Comparison of ENCODE assay signal across 17 cellular contexts in genomic region chr13:53694814-53695533, GRCh38.
A peak's percentile ranks its signal among the peaks of the same experiment; 100 is the strongest.
DNase-seq lines count a peak whose midpoint lies in the region; ATAC-seq and TF ChIP-seq lines count a peak whose summit lies in the region.
"Had no signal": no experiment of that assay in that cellular context is flagged by ENCODE, and none has a peak within 500 bp of the region (broad histone marks: within the 10 kb centered on the region; RNA-seq: fewer than 3 reads in every experiment).

No MANE protein-coding gene starts in this region.

- DNase-seq in NCI-H526 (lab: John Stamatoyannopoulos, UW) (peak; percentile 37 to 57), nephron progenitor cell (no peak), GM10248 (ENCODE audit: extremely low spot score) (no peak)
- DNase-seq in activated naive CD4-positive, alpha-beta T cell (lab: John Stamatoyannopoulos, UW) = no peak
- no peak for DNase-seq in naive thymus-derived CD8-positive, alpha-beta T cell
- DNase-seq: CD4-positive, alpha-beta T cell; H7; Karpas-422; NCI-H1417; NCI-H1930; NCI-H2171; OCI-M1; RPMI8226; SJCRH30 had no signal

- no peak for ATAC-seq in naive thymus-derived CD8-positive, alpha-beta T cell
- no peak for ATAC-seq in GM18870 (IDR thresholded peaks at IDR 0.05; ENCODE audit: unreplicated experiment)

- H3K36me3 Mint-ChIP-seq in brain (peaks cover 4% of the 10 kb centered on the region), nephron progenitor cell (ENCODE audit: low read depth) (no peaks in the 10 kb centered on the region)
- peaks cover 0 to 5% (median 0%) of the 10 kb centered on the region in 3 donors for H3K36me3 Mint-ChIP-seq in naive thymus-derived CD8-positive, alpha-beta T cell

- POLR2A ChIA-PET in GM10248 (lab: Yijun Ruan, JAX) = no interaction called here
- POLR2A ChIA-PET in naive thymus-derived CD8-positive, alpha-beta T cell (lab: Charles Lee) = no interaction called here

- H3K27me3 Mint-ChIP-seq in brain (peaks cover 3% of the 10 kb centered on the region), nephron progenitor cell (ENCODE audit: low read depth, poor library complexity) (no peaks in the 10 kb centered on the region)
- H3K27me3 Mint-ChIP-seq in naive thymus-derived CD8-positive, alpha-beta T cell = no peaks in the 10 kb centered on the region
- H3K27me3 Mint-ChIP-seq: B cell; CD4-positive, alpha-beta T cell had no signal

- H3K4me3 Mint-ChIP-seq in brain (no peak overlapping the region), nephron progenitor cell (no peak overlapping the region)
- H3K4me3 Mint-ChIP-seq in naive thymus-derived CD8-positive, alpha-beta T cell = no peak overlapping the region
- H3K4me3 Mint-ChIP-seq: B cell; CD4-positive, alpha-beta T cell had no signal

- TF ChIP-seq CTCF in brain (conservative IDR thresholded peaks at IDR 0.05) = peak in 1 of 2 experiments; percentile 39
- no peak for TF ChIP-seq CTCF in nephron progenitor cell (IDR thresholded peaks at IDR 0.05)
- no peak for TF ChIP-seq CTCF in GM10248 (IDR thresholded peaks at IDR 0.05; ENCODE audit: control extremely low read depth, extremely low read depth, low read depth, missing control alignments)

- CTCF ChIA-PET in GM10248 (lab: Yijun Ruan, JAX) = interaction anchor here (1.4 kb wide), 1 partner anchor 15 kb away, joined by 5 read pairs; no protein-coding TSS in a partner anchor

- H3K4me1 Mint-ChIP-seq in brain = peaks cover 14% of the 10 kb centered on the region
- peaks cover 6% of the 10 kb centered on the region for H3K4me1 Mint-ChIP-seq in nephron progenitor cell
- no peaks in the 10 kb centered on the region for H3K4me1 Mint-ChIP-seq in naive thymus-derived CD8-positive, alpha-beta T cell
- H3K4me1 Mint-ChIP-seq: B cell had no signal

- H3K27ac Mint-ChIP-seq in brain (peak overlapping the region in 3 of 5 experiments; percentile 2 to 35 (median 11)), nephron progenitor cell (peak overlapping the region; percentile 54)
- no peak overlapping the region for H3K27ac Mint-ChIP-seq in naive thymus-derived CD8-positive, alpha-beta T cell
- H3K27ac Mint-ChIP-seq: B cell; CD4-positive, alpha-beta T cell had no signal

- H3K9me3 Mint-ChIP-seq in brain (peaks cover 4 to 26% (median 13%) of the 10 kb centered on the region in 5 experiments), nephron progenitor cell (peaks cover 36% of the 10 kb centered on the region)
- H3K9me3 Mint-ChIP-seq in naive thymus-derived CD8-positive, alpha-beta T cell = peaks cover 9 to 23% (median 15%) of the 10 kb centered on the region in 9 donors

Comparison
In these comparisons a context has a peak if more than half of its experiments do, and no peak if none do; other contexts are left out.
1. DNase-seq: peak in NCI-H526 (2 of 2); none in nephron progenitor cell (single experiment), activated naive CD4-positive, alpha-beta T cell (0 of 4), GM10248 (single experiment) and naive thymus-derived CD8-positive, alpha-beta T cell (0 of 10).
2. H3K27ac Mint-ChIP-seq: peak in brain (3 of 5) and nephron progenitor cell (single experiment); none in naive thymus-derived CD8-positive, alpha-beta T cell (0 of 10).